Comparison of ENCODE assay signal across 24 cellular contexts in genomic region chr10:70763567-70763966, GRCh38. TPM values are rescaled to one million over a fixed set of nuclear protein-coding genes. Genes with fewer than 3 reads are reported as not detected.
"Had no signal": no experiment of that assay in that cellular context is flagged by ENCODE, and none has a peak within 500 bp of the region (broad histone marks: within the 10 kb centered on the region; RNA-seq: fewer than 3 reads in every experiment).

No MANE protein-coding gene starts in this region.

- ATAC-seq: activated CD4-positive, alpha-beta T cell treated with anti-CD3 and anti-CD28 coated beads for 36 hours; body of pancreas; foreskin keratinocyte; pancreas; stimulated activated naive B cell treated with anti-CD40 and anti-IgM and Interleukin-4, amounts not matched to agents 10 μg/mL and 1 μg/mL and 100 μg/mL, for 72 hours; upper lobe of right lung had no signal

- H3K36me3 ChIP-seq: pancreas, right lobe of liver, thoracic aorta, upper lobe of right lung, WERI-Rb-1 had no signal

- H3K27ac ChIP-seq: body of pancreas, foreskin keratinocyte, pancreas, right lobe of liver, thoracic aorta, upper lobe of right lung, WERI-Rb-1 had no signal

- DNase-seq: activated CD4-positive, alpha-beta memory T cell treated with anti-CD3 and anti-CD28 coated beads for 36 hours; activated CD4-positive, alpha-beta T cell treated with anti-CD3 and anti-CD28 coated beads for 36 hours; activated naive CD4-positive, alpha-beta T cell; activated naive CD8-positive, alpha-beta T cell treated with anti-CD3 and anti-CD28 coated beads for 36 hours; activated T-cell treated with anti-CD3 and anti-CD28 coated beads for 4 hours; caudate nucleus; endodermal cell; foreskin keratinocyte; hypothalamus; stimulated activated naive B cell treated with anti-CD40 and anti-IgM and Interleukin-4, amounts not matched to agents 10 μg/mL and 1 μg/mL and 100 μg/mL, for 72 hours; T-helper 2 cell; upper lobe of right lung; WERI-Rb-1 had no signal

- FAIRE-seq: colon, keratinocyte, pancreas had no signal

- H3K4me3 ChIP-seq: body of pancreas, lung, pancreas, right lobe of liver, thoracic aorta, upper lobe of right lung had no signal

- H3K27me3 ChIP-seq: body of pancreas, pancreas, right lobe of liver, upper lobe of right lung had no signal

- H3K4me1 ChIP-seq: body of pancreas, foreskin keratinocyte, pancreas, upper lobe of right lung had no signal

- H3K4me3 Mint-ChIP-seq: activated CD4-positive, alpha-beta memory T cell treated with anti-CD3 and anti-CD28 coated beads for 36 hours; activated CD4-positive, alpha-beta T cell treated with anti-CD3 and anti-CD28 coated beads for 36 hours; activated naive CD8-positive, alpha-beta T cell treated with anti-CD3 and anti-CD28 coated beads for 36 hours; activated T-helper 1 cell treated with anti-CD3 and anti-CD28 coated beads, Interleukin-12 subunit alpha, Interleukin-12 subunit beta, Interleukin-2, Interleukin-4 antibody, amounts not matched to agents 30 ng/mL and 10 ng/mL and 1 ng/mL, durations not matched to agents 14 hours and 24 hours and 36 hours; endodermal cell; stimulated activated naive B cell treated with anti-CD40 and anti-IgM and Interleukin-4, amounts not matched to agents 10 μg/mL and 1 μg/mL and 100 μg/mL, for 72 hours had no signal

- H3K36me3 Mint-ChIP-seq: activated CD4-positive, alpha-beta memory T cell treated with anti-CD3 and anti-CD28 coated beads for 36 hours; activated naive CD8-positive, alpha-beta T cell treated with anti-CD3 and anti-CD28 coated beads for 36 hours had no signal

- H3K9me3 ChIP-seq: pancreas, right lobe of liver, thoracic aorta, upper lobe of right lung had no signal

- H3K27ac Mint-ChIP-seq: activated CD4-positive, alpha-beta memory T cell treated with anti-CD3 and anti-CD28 coated beads for 36 hours; activated CD4-positive, alpha-beta T cell treated with anti-CD3 and anti-CD28 coated beads for 36 hours; activated naive CD8-positive, alpha-beta T cell treated with anti-CD3 and anti-CD28 coated beads for 36 hours; activated T-helper 1 cell treated with anti-CD3 and anti-CD28 coated beads, Interleukin-12 subunit alpha, Interleukin-12 subunit beta, Interleukin-2, Interleukin-4 antibody, amounts not matched to agents 30 ng/mL and 10 ng/mL and 1 ng/mL, durations not matched to agents 14 hours and 24 hours and 36 hours; endodermal cell; stimulated activated naive B cell treated with anti-CD40 and anti-IgM and Interleukin-4, amounts not matched to agents 10 μg/mL and 1 μg/mL and 100 μg/mL, for 72 hours had no signal

RNA-seq across cellular contexts. Expression of gene TBATA, which starts 21.6 kb away (rescaled TPM):
- total RNA-seq: activated CD4-positive, alpha-beta memory T cell treated with anti-CD3 and anti-CD28 coated beads for 36 hours; activated CD4-positive, alpha-beta T cell treated with anti-CD3 and anti-CD28 coated beads for 36 hours; activated naive CD8-positive, alpha-beta T cell treated with anti-CD3 and anti-CD28 coated beads for 36 hours; activated T-helper 1 cell treated with anti-CD3 and anti-CD28 coated beads, Interleukin-12 subunit alpha, Interleukin-12 subunit beta, Interleukin-2, Interleukin-4 antibody, amounts not matched to agents 30 ng/mL and 10 ng/mL and 1 ng/mL, durations not matched to agents 14 hours and 24 hours and 36 hours; body of pancreas; endodermal cell; epithelial cell of proximal tubule; fibroblast of lung; foreskin keratinocyte; left lobe of liver; lung; pancreas; right lobe of liver; thoracic aorta; upper lobe of right lung had no signal
- polyA plus RNA-seq: fibroblast of lung, foreskin keratinocyte, keratinocyte, lung, pancreas had no signal
